In the genomic region with DNA sequence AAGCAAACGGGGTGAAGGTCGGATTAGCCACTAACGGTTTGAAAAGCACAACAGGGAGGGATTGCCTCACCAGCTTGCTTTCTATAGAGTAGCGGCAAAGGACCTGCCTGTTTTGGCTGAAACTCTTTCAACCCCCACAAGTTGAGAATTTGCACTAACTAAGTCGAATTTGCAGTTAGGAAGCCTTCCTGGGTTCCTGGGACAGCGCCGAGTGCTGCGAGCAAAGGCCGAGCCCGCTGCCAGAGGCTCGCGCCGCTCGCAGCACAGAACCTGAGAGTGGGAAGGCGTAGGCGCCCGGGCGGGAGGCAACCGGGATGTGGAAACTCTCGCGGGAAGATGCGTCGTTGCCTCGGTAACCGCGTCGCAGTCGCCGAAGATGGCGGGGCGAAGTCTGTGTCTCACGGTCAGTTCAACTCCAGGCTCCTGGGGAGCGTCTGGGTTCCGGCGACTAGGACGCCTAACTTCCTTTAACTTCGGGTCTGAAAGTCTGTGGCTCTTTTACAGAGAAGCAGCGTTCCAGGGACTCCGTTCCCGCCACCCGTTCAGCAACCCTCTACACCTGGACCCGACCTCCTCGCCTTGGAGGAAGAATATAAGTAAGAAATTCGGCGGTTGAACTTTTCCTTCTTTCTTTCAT, we compare ENCODE assay signal across 8 cellular contexts. TPM values are rescaled to one million over a fixed set of nuclear protein-coding genes. Genes with fewer than 3 reads are reported as not detected.
DNase-seq lines count a peak whose midpoint lies in the region; ATAC-seq and TF ChIP-seq lines count a peak whose summit lies in the region.

A gene (plus strand): TSS at position 352 of the 637 bp plus-strand sequence. CDS start 25 bp downstream, at position 377.

- DNase-seq in AG04449 (ENCODE audit: low read depth, low spot score) (peak; percentile 21), NCI-H2196 (lab: John Stamatoyannopoulos, UW; ENCODE audit: unreplicated experiment) (peak; percentile 71), cerebellum (ENCODE audit: low spot score) (peak; percentile 60), kidney glomerular epithelial cell (lab: John Stamatoyannopoulos, UW) (peak; percentile 80)
- DNase-seq in activated CD4-positive, CD25-positive, alpha-beta regulatory T cell (lab: John Stamatoyannopoulos, UW): peak; percentile 8 to 58 (median 18)
- DNase-seq in stimulated activated CD4-positive, alpha-beta T cell treated with anti-CD3 and anti-CD28 coated beads, Interleukin-15, amount 100 ng/mL, for 48 hours (ENCODE audit: low read depth in 2 of 2): peak; percentile 66 to 74

- H3K4me3 ChIP-seq in AG04449 (ENCODE audit: low read depth, low read length): peak within 1 kb of the TSS; percentile 75

- ATAC-seq in GM18868 (IDR thresholded peaks at IDR 0.05; ENCODE audit: unreplicated experiment) (peak; percentile 91), HG03097 (IDR thresholded peaks at IDR 0.05; ENCODE audit: low FRiP score, unreplicated experiment) (peak; percentile 95)

- TF ChIP-seq CTCF in AG04449 (IDR thresholded peaks at IDR 0.05; ENCODE audit: insufficient read depth, low read length, missing control alignments): no peak

- CTCF ChIA-PET in AG04449 (lab: Yijun Ruan, JAX): no interaction called here

- POLR2A ChIA-PET in AG04449 (lab: Yijun Ruan, JAX): interaction anchor here (0.6 to 0.7 kb wide), 2 partner anchors 9 to 64 kb away, joined by 3 to 6 read pairs; no protein-coding TSS in a partner anchor

RNA-seq across cellular contexts. Expression of the gene that starts here (rescaled TPM):
- 54.4 TPM for total RNA-seq in cerebellum

Comparison
In these comparisons a context has a peak if more than half of its experiments do, and no peak if none do; other contexts are left out.
1. Peak in every context shown above with its lines: DNase-seq, ATAC-seq and H3K4me3 ChIP-seq.
2. DNase-seq: peak in every context shown above with its lines; median percentile 80 in kidney glomerular epithelial cell; 71 in NCI-H2196; 70 in stimulated activated CD4-positive, alpha-beta T cell treated with anti-CD3 and anti-CD28 coated beads, Interleukin-15, amount 100 ng/mL, for 48 hours; 60 in cerebellum; 21 in AG04449; 18 in activated CD4-positive, CD25-positive, alpha-beta regulatory T cell.